ENCODE assay signal across 11 cellular contexts in the genomic region with DNA sequence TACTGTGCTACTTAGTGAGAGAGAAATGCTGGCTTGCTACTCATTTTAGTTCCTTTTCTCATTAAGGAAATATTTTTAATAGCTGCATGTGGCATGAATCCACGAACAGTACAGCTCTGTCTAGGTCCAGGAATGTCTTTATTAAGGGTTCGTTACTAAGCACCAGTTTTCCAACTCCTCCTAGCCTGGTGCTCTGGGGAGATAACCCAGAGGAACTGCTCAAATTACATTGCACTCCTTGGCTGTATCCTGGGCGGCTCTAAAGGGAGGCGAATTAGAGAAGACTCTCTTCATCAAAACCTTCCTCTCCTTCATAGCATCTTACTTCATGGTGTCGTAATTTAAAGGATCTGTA.
DNase-seq lines count a peak whose midpoint lies in the region; ATAC-seq and TF ChIP-seq lines count a peak whose summit lies in the region.
"Had no signal": no experiment of that assay in that cellular context is flagged by ENCODE, and none has a peak within 500 bp of the region (broad histone marks: within the 10 kb centered on the region; RNA-seq: fewer than 3 reads in every experiment).

No MANE protein-coding gene starts in this region.

- POLR2A ChIA-PET in HCT116 (lab: Charles Lee), result interaction anchor here (0.8 kb wide), 1 partner anchor 212 kb away, joined by 4 read pairs; no protein-coding TSS in a partner anchor

- H3K27ac ChIP-seq in HCT116 (ENCODE audit: low read depth, low read length), result no peak overlapping the region
- no peak overlapping the region for H3K27ac ChIP-seq in cardiac muscle cell
- H3K27ac ChIP-seq: colonic mucosa had no signal

- intact Hi-C loops in HCT116 (cut with micrococcal nuclease), result loop anchor here (1.0 kb wide), 3 partner anchors 138 to 902 kb away; no protein-coding TSS in a partner anchor

- H3K9ac ChIP-seq in HCT116 (ENCODE audit: low read length), result no peak overlapping the region

- no peaks in the 10 kb centered on the region for H3K9me3 ChIP-seq in HCT116 (ENCODE audit: control insufficient read depth in 1 of 2, insufficient read depth in 1 of 2, low read depth in 1 of 2, low read length in 2 of 2)
- H3K9me3 ChIP-seq in cardiac muscle cell (ENCODE audit: low read depth), result no peaks in the 10 kb centered on the region
- H3K9me3 ChIP-seq: colonic mucosa had no signal

- H3K79me2 ChIP-seq in HCT116 (ENCODE audit: insufficient read depth, low read length), result no peaks in the 10 kb centered on the region

- CTCF ChIA-PET in HCT116 (lab: Charles Lee), result interaction anchor here (0.6 to 5.2 kb wide), 19 partner anchors 10 to 938 kb away, joined by 3 to 48 read pairs (median 5); no protein-coding TSS in a partner anchor

- TF ChIP-seq CTCF in HCT116 (IDR thresholded peaks at IDR 0.05 in 2 of 3, conservative IDR thresholded peaks at IDR 0.05 in 1 of 3; ENCODE audit: borderline replicate concordance in 1 of 3, insufficient read depth in 1 of 3, low read depth in 2 of 3, low read length in 2 of 3) (no peak), cardiac muscle cell (IDR thresholded peaks at IDR 0.05; ENCODE audit: low read depth, low read length) (no peak)

- ATAC-seq in HCT116, result peak; percentile 50
- no peak for ATAC-seq in HG02840 (IDR thresholded peaks at IDR 0.05; ENCODE audit: low FRiP score, unreplicated experiment)

- no peak overlapping the region for H2AFZ ChIP-seq in HCT116 (ENCODE audit: low read depth, low read length, poor library complexity, severe bottlenecking)

- no peak for TF ChIP-seq POLR2A in HCT116 (IDR thresholded peaks at IDR 0.05; ENCODE audit: borderline replicate concordance, extremely low read depth, insufficient read depth, insufficient read length)

- BruUV-seq in HCT116 (replicated peaks; lab: Mats Ljungman, UMichigan), result no TSS peak

- H3K36me3 ChIP-seq in HCT116 (ENCODE audit: control insufficient read depth in 1 of 2, insufficient read depth in 2 of 2, low read length in 2 of 2) (no peaks in the 10 kb centered on the region), cardiac muscle cell (no peaks in the 10 kb centered on the region)
- H3K36me3 ChIP-seq: colonic mucosa had no signal

- no peak for TF ChIP-seq RAD21 in HCT116 (IDR thresholded peaks at IDR 0.05; ENCODE audit: low read depth)

- no peak overlapping the region for H3K4me2 ChIP-seq in HCT116 (ENCODE audit: low read length)

- H3K9me2 ChIP-seq in HCT116 (ENCODE audit: insufficient read depth), result no peaks in the 10 kb centered on the region

- RAD21 ChIA-PET in HCT116 (lab: Charles Lee; ENCODE audit: low non-redundant PET in 1 of 2, low total read pairs in 2 of 2, uncharacterized antibody in 2 of 2, unreplicated experiment in 2 of 2), result interaction anchor here in 1 of 2 experiments (0.7 to 1.4 kb wide), 2 partner anchors 84 to 192 kb away, joined by 3 read pairs; no protein-coding TSS in a partner anchor

- H4K20me1 ChIP-seq in HCT116 (ENCODE audit: insufficient read depth), result no peaks in the 10 kb centered on the region

- H3K4me1 ChIP-seq in HCT116 (ENCODE audit: control insufficient read depth in 1 of 2, insufficient read depth in 2 of 2, low read length in 2 of 2) (no peaks in the 10 kb centered on the region), cardiac muscle cell (ENCODE audit: low read depth) (peaks cover 13% of the 10 kb centered on the region)
- H3K4me1 ChIP-seq: colonic mucosa had no signal

- H3K27me3 ChIP-seq in HCT116 (ENCODE audit: insufficient read depth, low read length) (no peaks in the 10 kb centered on the region), cardiac muscle cell (no peaks in the 10 kb centered on the region)
- H3K27me3 ChIP-seq: colonic mucosa had no signal

- DNase-seq in HCT116 (ENCODE audit: low read depth, low spot score), result no peak
- peak; percentile 74 for DNase-seq in OCI-M2 (lab: John Stamatoyannopoulos, UW; ENCODE audit: unreplicated experiment)
- peak; percentile 13 to 66 for DNase-seq in cardiac muscle cell (ENCODE audit: low read depth in 1 of 2, low spot score in 1 of 2)
- DNase-seq in retina, result peak; percentile 47
- DNase-seq in RPMI8226, result no peak
- DNase-seq in COR-L47 (lab: John Stamatoyannopoulos, UW), result no peak
- DNase-seq in A172 (ENCODE audit: low spot score), result no peak
- DNase-seq: activated CD4-positive, alpha-beta T cell treated with anti-CD3 and anti-CD28 coated beads for 1 hour; GF-D8 had no signal

- H3K4me3 ChIP-seq in HCT116 (replicated peaks in 1 of 2; ENCODE audit: low read depth in 1 of 2, low read length in 2 of 2) (no peak overlapping the region), cardiac muscle cell (peak overlapping the region; percentile 10)
- H3K4me3 ChIP-seq: colonic mucosa had no signal

TF ChIP-seq in HCT116, 20 proteins besides CTCF, POLR2A, EP300 and RAD21:
- TF ChIP-seq SP1 (IDR thresholded peaks at IDR 0.05; ENCODE audit: low read depth) (no peak), EZH2 (IDR thresholded peaks at IDR 0.05) (no peak), SRF (IDR thresholded peaks at IDR 0.05; ENCODE audit: low read depth) (no peak), JUND (IDR thresholded peaks at IDR 0.05) (no peak), CBX3 (IDR thresholded peaks at IDR 0.05; ENCODE audit: low read depth) (no peak), ZNF274 (IDR thresholded peaks at IDR 0.05; ENCODE audit: low read depth, low read length) (no peak), YY1 (IDR thresholded peaks at IDR 0.05; ENCODE audit: extremely low read depth, insufficient replicate concordance, low read depth, low read length) (no peak), ZFX (IDR thresholded peaks at IDR 0.05) (no peak), FOSL1 (IDR thresholded peaks at IDR 0.05; ENCODE audit: low read depth) (no peak), EGR1 (IDR thresholded peaks at IDR 0.05; ENCODE audit: low read depth) (no peak), EZH2phosphoT487 (IDR thresholded peaks at IDR 0.05; ENCODE audit: borderline replicate concordance) (no peak), ELF1 (IDR thresholded peaks at IDR 0.05; ENCODE audit: borderline replicate concordance, low read depth) (no peak), SIN3A (IDR thresholded peaks at IDR 0.05; ENCODE audit: low read depth) (no peak), CEBPB (IDR thresholded peaks at IDR 0.05; ENCODE audit: low read depth) (no peak), POLR2AphosphoS5 (IDR thresholded peaks at IDR 0.05; ENCODE audit: low read depth, low read length) (no peak)
- TF ChIP-seq, protein P1, sequence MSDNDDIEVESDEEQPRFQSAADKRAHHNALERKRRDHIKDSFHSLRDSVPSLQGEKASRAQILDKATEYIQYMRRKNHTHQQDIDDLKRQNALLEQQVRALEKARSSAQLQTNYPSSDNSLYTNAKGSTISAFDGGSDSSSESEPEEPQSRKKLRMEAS (IDR thresholded peaks at IDR 0.05), result no peak
- TF ChIP-seq, protein P2, sequence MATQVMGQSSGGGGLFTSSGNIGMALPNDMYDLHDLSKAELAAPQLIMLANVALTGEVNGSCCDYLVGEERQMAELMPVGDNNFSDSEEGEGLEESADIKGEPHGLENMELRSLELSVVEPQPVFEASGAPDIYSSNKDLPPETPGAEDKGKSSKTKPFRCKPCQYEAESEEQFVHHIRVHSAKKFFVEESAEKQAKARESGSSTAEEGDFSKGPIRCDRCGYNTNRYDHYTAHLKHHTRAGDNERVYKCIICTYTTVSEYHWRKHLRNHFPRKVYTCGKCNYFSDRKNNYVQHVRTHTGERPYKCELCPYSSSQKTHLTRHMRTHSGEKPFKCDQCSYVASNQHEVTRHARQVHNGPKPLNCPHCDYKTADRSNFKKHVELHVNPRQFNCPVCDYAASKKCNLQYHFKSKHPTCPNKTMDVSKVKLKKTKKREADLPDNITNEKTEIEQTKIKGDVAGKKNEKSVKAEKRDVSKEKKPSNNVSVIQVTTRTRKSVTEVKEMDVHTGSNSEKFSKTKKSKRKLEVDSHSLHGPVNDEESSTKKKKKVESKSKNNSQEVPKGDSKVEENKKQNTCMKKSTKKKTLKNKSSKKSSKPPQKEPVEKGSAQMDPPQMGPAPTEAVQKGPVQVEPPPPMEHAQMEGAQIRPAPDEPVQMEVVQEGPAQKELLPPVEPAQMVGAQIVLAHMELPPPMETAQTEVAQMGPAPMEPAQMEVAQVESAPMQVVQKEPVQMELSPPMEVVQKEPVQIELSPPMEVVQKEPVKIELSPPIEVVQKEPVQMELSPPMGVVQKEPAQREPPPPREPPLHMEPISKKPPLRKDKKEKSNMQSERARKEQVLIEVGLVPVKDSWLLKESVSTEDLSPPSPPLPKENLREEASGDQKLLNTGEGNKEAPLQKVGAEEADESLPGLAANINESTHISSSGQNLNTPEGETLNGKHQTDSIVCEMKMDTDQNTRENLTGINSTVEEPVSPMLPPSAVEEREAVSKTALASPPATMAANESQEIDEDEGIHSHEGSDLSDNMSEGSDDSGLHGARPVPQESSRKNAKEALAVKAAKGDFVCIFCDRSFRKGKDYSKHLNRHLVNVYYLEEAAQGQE (IDR thresholded peaks at IDR 0.05; ENCODE audit: low read depth), result no peak
- TF ChIP-seq, protein P3, sequence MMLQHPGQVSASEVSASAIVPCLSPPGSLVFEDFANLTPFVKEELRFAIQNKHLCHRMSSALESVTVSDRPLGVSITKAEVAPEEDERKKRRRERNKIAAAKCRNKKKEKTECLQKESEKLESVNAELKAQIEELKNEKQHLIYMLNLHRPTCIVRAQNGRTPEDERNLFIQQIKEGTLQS (IDR thresholded peaks at IDR 0.05), result no peak
TF ChIP-seq in HCT116: peak in this region for 0.

Comparison
In these comparisons a context has a peak if more than half of its experiments do, and no peak if none do; other contexts are left out.
1. DNase-seq: peak in OCI-M2 (single experiment), cardiac muscle cell (2 of 2) and retina (single experiment); none in HCT116 (single experiment), RPMI8226 (single experiment), COR-L47 (single experiment) and A172 (single experiment).